13 cellular contexts compared by ENCODE assay signal in genomic region chr12:109723311-109723791, GRCh38. TPM values are rescaled to one million over a fixed set of nuclear protein-coding genes. Genes with fewer than 3 reads are reported as not detected.
A peak's percentile ranks its signal among the peaks of the same experiment; 100 is the strongest.
DNase-seq lines count a peak whose midpoint lies in the region; ATAC-seq and TF ChIP-seq lines count a peak whose summit lies in the region.
"Had no signal": no experiment of that assay in that cellular context is flagged by ENCODE, and none has a peak within 500 bp of the region (broad histone marks: within the 10 kb centered on the region; RNA-seq: fewer than 3 reads in every experiment).

No MANE protein-coding gene starts in this region.

- no peak overlapping the region for H3K4me2 ChIP-seq in smooth muscle cell
- no peak overlapping the region for H3K4me2 ChIP-seq in GM23248 (ENCODE audit: unreplicated experiment)

- TF ChIP-seq CTCF in coronary artery (IDR thresholded peaks at IDR 0.05), result no peak
- TF ChIP-seq CTCF in stomach (IDR thresholded peaks at IDR 0.05), result no peak
- no peak for TF ChIP-seq CTCF in smooth muscle cell (IDR thresholded peaks at IDR 0.05; ENCODE audit: borderline replicate concordance, insufficient read depth, poor library complexity, severe bottlenecking)
- TF ChIP-seq CTCF in BE2C (IDR thresholded peaks at IDR 0.05; ENCODE audit: low read depth, low read length), result no peak

- H4K20me1 ChIP-seq in smooth muscle cell (ENCODE audit: low read depth), result peaks cover 6% of the 10 kb centered on the region
- no peaks in the 10 kb centered on the region for H4K20me1 ChIP-seq in GM23248 (ENCODE audit: insufficient read depth)

- 29 to 47% (median 31%) methylated on average over 10 to 11 of the region's 11 CpGs for WGBS in stomach, 5 donors
- 95% methylated on average over 11 of the region's 11 CpGs for WGBS in smooth muscle cell (ENCODE audit: low lambda C conversion rate)
- 28 to 31% methylated on average over 11 of the region's 11 CpGs for WGBS in GM23248 (ENCODE audit: low coverage in 1 of 2, low lambda C conversion rate in 2 of 2, missing lambda C conversion rate in 2 of 2), 2 experiments

- no peaks in the 10 kb centered on the region for H3K9me2 ChIP-seq in GM23248 (ENCODE audit: insufficient read depth)

- H3F3A ChIP-seq in smooth muscle cell (ENCODE audit: low read depth) (no peaks in the 10 kb centered on the region), GM23248 (ENCODE audit: insufficient read depth) (no peaks in the 10 kb centered on the region)

- peak; percentile 32 for DNase-seq in NCI-H2196 treated with DMSO at 0.1 percent for 48 hours (lab: John Stamatoyannopoulos, UW; ENCODE audit: unreplicated experiment)
- DNase-seq in coronary artery (ENCODE audit: low spot score), result no peak
- DNase-seq in left lobe of liver (ENCODE audit: low spot score), result peak; percentile 92
- peak; percentile 82 for DNase-seq in stomach
- DNase-seq in smooth muscle cell (lab: John Stamatoyannopoulos, UW; ENCODE audit: unreplicated experiment), result no peak
- DNase-seq in GM23248, result no peak
- no peak for DNase-seq in BE2C
- no peak for DNase-seq in NCI-H2171 treated with DMSO at 0.1 percent for 48 hours (lab: John Stamatoyannopoulos, UW)
- DNase-seq: activated T-cell treated with anti-CD3 and anti-CD28 coated beads, Interleukin-2, amount 50 U/mL, for 4 hours; CD4-positive, CD25-positive, alpha-beta regulatory T cell; NCI-H187 had no signal

- H3K79me2 ChIP-seq in smooth muscle cell (ENCODE audit: low read depth) (no peaks in the 10 kb centered on the region), GM23248 (ENCODE audit: insufficient read depth) (no peaks in the 10 kb centered on the region)

- H3K9me3 ChIP-seq in stomach, result no peaks in the 10 kb centered on the region
- no peaks in the 10 kb centered on the region for H3K9me3 ChIP-seq in smooth muscle cell (replicated peaks; ENCODE audit: low read depth)
- H3K9me3 ChIP-seq in GM23248 (ENCODE audit: low read depth), result no peaks in the 10 kb centered on the region
- H3K9me3 ChIP-seq in BE2C, result no peaks in the 10 kb centered on the region
- H3K9me3 ChIP-seq: thoracic aorta had no signal

- H3K4me3 ChIP-seq in coronary artery (peak overlapping the region; percentile 15), stomach (no peak overlapping the region), smooth muscle cell (no peak overlapping the region), GM23248 (no peak overlapping the region), BE2C (ENCODE audit: low read depth, low read length) (no peak overlapping the region)
- H3K4me3 ChIP-seq: thoracic aorta had no signal

- ATAC-seq in left lobe of liver, result peak; percentile 75
- ATAC-seq: activated CD4-positive, CD25-positive, alpha-beta regulatory T cell treated with anti-CD3 and anti-CD28 coated beads, Interleukin-2, amount 50 U/mL, for 24 hours; activated T-cell treated with anti-CD3 and anti-CD28 coated beads, Interleukin-2, amount 50 U/mL, for 4 hours had no signal

- no peak overlapping the region for H3K27ac ChIP-seq in coronary artery
- H3K27ac ChIP-seq in stomach, result peak overlapping the region in 2 of 5 donors; percentile 20 to 69
- H3K27ac ChIP-seq in smooth muscle cell (ENCODE audit: low read depth), result no peak overlapping the region
- H3K27ac ChIP-seq in GM23248, result no peak overlapping the region
- H3K27ac ChIP-seq: thoracic aorta had no signal

- no peaks in the 10 kb centered on the region for H3K36me3 ChIP-seq in stomach
- no peaks in the 10 kb centered on the region for H3K36me3 ChIP-seq in smooth muscle cell (ENCODE audit: low read depth)
- no peaks in the 10 kb centered on the region for H3K36me3 ChIP-seq in GM23248 (ENCODE audit: low read depth)
- peaks cover 94% of the 10 kb centered on the region for H3K36me3 ChIP-seq in BE2C
- H3K36me3 ChIP-seq: thoracic aorta had no signal

- H3K27me3 ChIP-seq in stomach (peaks cover 0 to 12% (median 3%) of the 10 kb centered on the region in 3 donors), smooth muscle cell (ENCODE audit: low read depth) (peaks cover 5% of the 10 kb centered on the region), GM23248 (replicated peaks; ENCODE audit: insufficient read depth) (peaks cover 5% of the 10 kb centered on the region; the same call in 1 of the 2 replicates), BE2C (no peaks in the 10 kb centered on the region)

- no peak overlapping the region for H3K9ac ChIP-seq in smooth muscle cell (ENCODE audit: low read depth)
- no peak overlapping the region for H3K9ac ChIP-seq in GM23248

- intact Hi-C loops in stomach (cut with DNase I; ENCODE audit: low total_unique reads), result no loop called here

- TF ChIP-seq POLR2A in stomach (IDR thresholded peaks at IDR 0.05), result no peak

- H2AFZ ChIP-seq in smooth muscle cell (ENCODE audit: low read depth) (no peak overlapping the region), GM23248 (no peak overlapping the region)

- in situ Hi-C loops in GM23248 (cut with MboI), result no loop called here

- no peak for TF ChIP-seq EP300 in stomach (IDR thresholded peaks at IDR 0.05)

- H3K4me1 ChIP-seq in stomach (peaks cover 26 to 83% (median 40%) of the 10 kb centered on the region in 4 donors), smooth muscle cell (ENCODE audit: low read depth) (peaks cover 44% of the 10 kb centered on the region), GM23248 (ENCODE audit: insufficient read depth) (no peaks in the 10 kb centered on the region), BE2C (peaks cover 63% of the 10 kb centered on the region)

RNA-seq across cellular contexts. Expression of gene FAM222A, which starts 9.7 kb away (rescaled TPM):
- total RNA-seq in left lobe of liver (1.8 TPM), stomach (10 to 100 TPM in 1 of 5 donors, 1 to 10 TPM in 4; 1.7 to 19.7 (median 5.4) TPM), smooth muscle cell (0.85 TPM in 2 replicates)
- polyA plus RNA-seq in stomach (1 to 10 TPM; 3.1 to 5.4 (median 3.7) TPM), smooth muscle cell (1.7 and 2.0 TPM in 2 replicates), GM23248 (2016; fragmentation: Nextera tagmentation; extraction: Ambion mirVana) (not detected in 2 replicates)
- total RNA-seq in GM23248 (2014; rRNA removed; shearing (Covaris generic)), result 0.89 and 0.97 TPM in 2 replicates
- polyA plus RNA-seq in BE2C (2012; ENCODE audit: insufficient read depth, insufficient read length, low read depth), result 227 TPM

Comparison
In these comparisons a context has a peak if more than half of its experiments do, and no peak if none do; other contexts are left out.
1. DNase-seq: peak in NCI-H2196 treated with DMSO at 0.1 percent for 48 hours (single experiment), left lobe of liver (single experiment) and stomach (single experiment); none in coronary artery (single experiment), smooth muscle cell (single experiment), GM23248 (single experiment), BE2C (single experiment) and NCI-H2171 treated with DMSO at 0.1 percent for 48 hours (single experiment).